ENCODE assay signal across 22 cellular contexts in genomic region chr22:39125622-39126021, GRCh38. TPM values are rescaled to one million over a fixed set of nuclear protein-coding genes. Genes with fewer than 3 reads are reported as not detected.
"Had no signal": no experiment of that assay in that cellular context is flagged by ENCODE, and none has a peak within 500 bp of the region (broad histone marks: within the 10 kb centered on the region; RNA-seq: fewer than 3 reads in every experiment).

No MANE protein-coding gene starts in this region.

- H3K27ac Mint-ChIP-seq: effector memory CD8-positive, alpha-beta T cell; stimulated activated memory B cell treated with anti-CD40 and anti-IgM and Interleukin-4, amounts not matched to agents 10 μg/mL and 1 μg/mL and 100 μg/mL, for 72 hours; stimulated activated naive CD8-positive, alpha-beta T cell treated with anti-CD3 and anti-CD28 coated beads, Interleukin-15, Interleukin-2, amounts not matched to agents 100 ng/mL and 50 ng/mL, for 24 hours had no signal

- H3K27me3 ChIP-seq: esophagus muscularis mucosa, gastroesophageal sphincter, right lobe of liver, tibial artery, upper lobe of right lung had no signal

- H3K9me3 ChIP-seq: esophagus muscularis mucosa, gastroesophageal sphincter, psoas muscle, right lobe of liver, tibial artery, upper lobe of right lung had no signal

- H3K36me3 ChIP-seq: right lobe of liver, upper lobe of right lung had no signal

- H3K27me3 Mint-ChIP-seq: effector memory CD8-positive, alpha-beta T cell; natural killer cell treated with Interleukin-12 subunit alpha and Interleukin-12 subunit beta and Interleukin-15 and Interleukin-18, amount 100 ng/mL, for 72 hours; stimulated activated memory B cell treated with anti-CD40 and anti-IgM and Interleukin-4, amounts not matched to agents 10 μg/mL and 1 μg/mL and 100 μg/mL, for 72 hours; stimulated activated naive CD8-positive, alpha-beta T cell treated with anti-CD3 and anti-CD28 coated beads, Interleukin-15, Interleukin-2, amounts not matched to agents 100 ng/mL and 50 ng/mL, for 24 hours had no signal

- DNase-seq: effector memory CD8-positive, alpha-beta T cell; glutamatergic neuron; kidney; left cardiac atrium; left ventricle myocardium superior; mesenchymal stem cell; midbrain; psoas muscle; retina; stimulated activated CD4-positive, alpha-beta T cell treated with anti-CD3 and anti-CD28 coated beads, Interleukin-4, amount 100 ng/mL, for 1 hour; tibial artery; upper lobe of right lung had no signal

- H3K4me3 ChIP-seq: esophagus muscularis mucosa, gastroesophageal sphincter, lung, psoas muscle, right lobe of liver, tibial artery, upper lobe of right lung had no signal

- H3K9me3 Mint-ChIP-seq: effector memory CD8-positive, alpha-beta T cell; natural killer cell treated with Interleukin-12 subunit alpha and Interleukin-12 subunit beta and Interleukin-15 and Interleukin-18, amount 100 ng/mL, for 72 hours; stimulated activated naive CD8-positive, alpha-beta T cell treated with anti-CD3 and anti-CD28 coated beads, Interleukin-15, Interleukin-2, amounts not matched to agents 100 ng/mL and 50 ng/mL, for 24 hours had no signal

- H3K27ac ChIP-seq: epithelial cell of prostate, esophagus muscularis mucosa, gastroesophageal sphincter, psoas muscle, right lobe of liver, tibial artery, upper lobe of right lung had no signal

- H3K4me1 ChIP-seq: psoas muscle, right lobe of liver, upper lobe of right lung had no signal

- H3K4me3 Mint-ChIP-seq: effector memory CD8-positive, alpha-beta T cell; natural killer cell treated with Interleukin-12 subunit alpha and Interleukin-12 subunit beta and Interleukin-15 and Interleukin-18, amount 100 ng/mL, for 72 hours; stimulated activated memory B cell treated with anti-CD40 and anti-IgM and Interleukin-4, amounts not matched to agents 10 μg/mL and 1 μg/mL and 100 μg/mL, for 72 hours; stimulated activated naive CD8-positive, alpha-beta T cell treated with anti-CD3 and anti-CD28 coated beads, Interleukin-15, Interleukin-2, amounts not matched to agents 100 ng/mL and 50 ng/mL, for 24 hours had no signal

- H3K36me3 Mint-ChIP-seq: natural killer cell treated with Interleukin-12 subunit alpha and Interleukin-12 subunit beta and Interleukin-15 and Interleukin-18, amount 100 ng/mL, for 72 hours had no signal

- ATAC-seq: effector memory CD8-positive, alpha-beta T cell; gastroesophageal sphincter; left cardiac atrium; left ventricle myocardium superior; natural killer cell treated with Interleukin-12 subunit alpha and Interleukin-12 subunit beta and Interleukin-15 and Interleukin-18, amount 100 ng/mL, for 72 hours; psoas muscle; right lobe of liver; stimulated activated memory B cell treated with anti-CD40 and anti-IgM and Interleukin-4, amounts not matched to agents 10 μg/mL and 1 μg/mL and 100 μg/mL, for 72 hours; upper lobe of right lung had no signal

RNA-seq across cellular contexts. Expression of gene APOBEC3H, which starts 28.6 kb away (rescaled TPM):
- total RNA-seq: fibroblast of villous mesenchyme, gastroesophageal sphincter, lung, psoas muscle, temporal lobe had no signal
